ENCODE assay signal across 10 cellular contexts in the genomic region with DNA sequence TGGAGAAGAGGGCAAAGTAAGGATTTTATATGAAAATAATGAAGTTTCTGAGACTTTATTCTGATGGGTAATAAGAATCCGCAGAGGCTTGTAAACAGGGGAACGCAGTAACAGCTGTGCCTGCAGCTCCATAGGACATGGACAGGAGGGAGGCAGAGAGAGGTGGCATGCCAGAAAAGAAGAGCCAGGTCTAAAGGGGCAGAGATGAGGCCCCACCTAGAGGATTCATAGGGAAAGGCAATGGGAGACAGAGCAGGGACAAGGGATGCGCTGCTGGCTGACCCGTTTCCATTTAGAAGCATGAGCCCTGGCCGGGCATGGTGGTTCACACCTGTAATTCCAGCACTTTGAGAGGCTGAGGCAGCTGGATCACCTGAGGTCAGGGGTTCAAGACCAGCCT.
DNase-seq lines count a peak whose midpoint lies in the region; ATAC-seq and TF ChIP-seq lines count a peak whose summit lies in the region.
"Had no signal": no experiment of that assay in that cellular context is flagged by ENCODE, and none has a peak within 500 bp of the region (broad histone marks: within the 10 kb centered on the region; RNA-seq: fewer than 3 reads in every experiment).

No MANE protein-coding gene starts in this region.

- POLR2A ChIA-PET in PC-3 (lab: Charles Lee; ENCODE audit: unreplicated experiment) = no interaction called here
- POLR2A ChIA-PET in activated CD4-positive, alpha-beta T cell treated with anti-CD3 and anti-CD28 coated beads, Interleukin-2, amount 10 ng/mL, durations not matched to agents 7 days and 5 days (lab: Charles Lee) = no interaction called here
- POLR2A ChIA-PET in CD4-positive, alpha-beta T cell (lab: Charles Lee) = no interaction called here

- no peaks in the 10 kb centered on the region for H3F3A ChIP-seq in PC-3 (ENCODE audit: low read length, unreplicated experiment)

- BruUV-seq in PC-3 (replicated peaks; lab: Mats Ljungman, UMichigan) = no TSS peak

- CTCF ChIA-PET in PC-3 (lab: Charles Lee) = interaction anchor here (0.5 to 0.8 kb wide), 5 partner anchors 19 to 468 kb away, joined by 3 to 5 read pairs (median 3); no protein-coding TSS in a partner anchor
- CTCF ChIA-PET in activated CD4-positive, alpha-beta T cell treated with anti-CD3 and anti-CD28 coated beads, Interleukin-2, amount 10 ng/mL, durations not matched to agents 7 days and 5 days (lab: Charles Lee) = no interaction called here
- CTCF ChIA-PET in CD4-positive, alpha-beta T cell (lab: Charles Lee) = no interaction called here

- ATAC-seq in Right ventricle myocardium superior (ENCODE audit: poor library complexity) (peak; percentile 55), PC-3 (peak; percentile 98), foreskin keratinocyte (peak; percentile 42), upper lobe of right lung (peak; percentile 39), GM18858 (IDR thresholded peaks at IDR 0.05; ENCODE audit: unreplicated experiment) (no peak)
- ATAC-seq in CD4-positive, alpha-beta T cell (ENCODE audit: poor library complexity) = no peak

- H3K27me3 Mint-ChIP-seq in activated CD4-positive, alpha-beta T cell treated with anti-CD3 and anti-CD28 coated beads, Interleukin-2, amount 10 ng/mL, durations not matched to agents 7 days and 5 days = no peaks in the 10 kb centered on the region
- peaks cover 36% of the 10 kb centered on the region for H3K27me3 Mint-ChIP-seq in CD4-positive, alpha-beta T cell

- no peaks in the 10 kb centered on the region for H3K9me3 ChIP-seq in PC-3 (ENCODE audit: low read length)
- H3K9me3 ChIP-seq in upper lobe of right lung = no peaks in the 10 kb centered on the region
- H3K9me3 ChIP-seq in CD4-positive, alpha-beta T cell (ENCODE audit: control insufficient read depth, low read length) = peaks cover 7% of the 10 kb centered on the region

- H3K27ac ChIP-seq in PC-3 (ENCODE audit: low read length) (no peak overlapping the region), foreskin keratinocyte (no peak overlapping the region), upper lobe of right lung (no peak overlapping the region)
- no peak overlapping the region for H3K27ac ChIP-seq in CD4-positive, alpha-beta T cell (ENCODE audit: low read depth, low read length)
- H3K27ac ChIP-seq: BLaER1 treated with 17β-estradiol and CSF1 and Interleukin-3, amounts not matched to agents 10 nM and 100 nM had no signal

- no peak overlapping the region for H3K4me3 Mint-ChIP-seq in activated CD4-positive, alpha-beta T cell treated with anti-CD3 and anti-CD28 coated beads, Interleukin-2, amount 10 ng/mL, durations not matched to agents 7 days and 5 days
- H3K4me3 Mint-ChIP-seq in CD4-positive, alpha-beta T cell = no peak overlapping the region

- no peaks in the 10 kb centered on the region for H4K20me1 ChIP-seq in PC-3 (ENCODE audit: low read length)
- H4K20me1 ChIP-seq: BLaER1 treated with 17β-estradiol and CSF1 and Interleukin-3, amounts not matched to agents 10 nM and 100 nM had no signal

- H3K27ac Mint-ChIP-seq in activated CD4-positive, alpha-beta T cell treated with anti-CD3 and anti-CD28 coated beads, Interleukin-2, amount 10 ng/mL, durations not matched to agents 7 days and 5 days = no peak overlapping the region
- no peak overlapping the region for H3K27ac Mint-ChIP-seq in CD4-positive, alpha-beta T cell

- 0 out of 2 replicates have a peak, but pooled peaks cover 8% of the 10 kb centered on the region for H3K4me1 ChIP-seq in PC-3 (ENCODE audit: insufficient read depth, low read length)
- H3K4me1 ChIP-seq in foreskin keratinocyte = no peaks in the 10 kb centered on the region
- H3K4me1 ChIP-seq in upper lobe of right lung = no peaks in the 10 kb centered on the region

- H3K4me1 Mint-ChIP-seq in activated CD4-positive, alpha-beta T cell treated with anti-CD3 and anti-CD28 coated beads, Interleukin-2, amount 10 ng/mL, durations not matched to agents 7 days and 5 days = no peaks in the 10 kb centered on the region
- H3K4me1 Mint-ChIP-seq in CD4-positive, alpha-beta T cell (ENCODE audit: low read depth) = no peaks in the 10 kb centered on the region

- no peak overlapping the region for H3K4me2 ChIP-seq in PC-3 (ENCODE audit: low read length)
- H3K4me2 ChIP-seq: BLaER1 treated with 17β-estradiol and CSF1 and Interleukin-3, amounts not matched to agents 10 nM and 100 nM had no signal

- no peak overlapping the region for H3K4me3 ChIP-seq in PC-3 (ENCODE audit: low read length)
- H3K4me3 ChIP-seq in upper lobe of right lung = no peak overlapping the region
- H3K4me3 ChIP-seq: BLaER1 treated with 17β-estradiol and CSF1 and Interleukin-3, amounts not matched to agents 10 nM and 100 nM had no signal

- no peaks in the 10 kb centered on the region for H3K36me3 Mint-ChIP-seq in activated CD4-positive, alpha-beta T cell treated with anti-CD3 and anti-CD28 coated beads, Interleukin-2, amount 10 ng/mL, durations not matched to agents 7 days and 5 days (ENCODE audit: low read depth)
- H3K36me3 Mint-ChIP-seq in CD4-positive, alpha-beta T cell (ENCODE audit: low read depth) = no peaks in the 10 kb centered on the region

- H3K79me2 ChIP-seq in PC-3 (ENCODE audit: low read length) = no peaks in the 10 kb centered on the region

- intact Hi-C loops in Right ventricle myocardium superior (cut with DNase I) = no loop called here
- intact Hi-C loops in cardiac septum (cut with DNase I) = no loop called here
- intact Hi-C loops in PC-3 (cut with micrococcal nuclease) = loop anchor here (5.0 to 10.0 kb wide), 2 partner anchors 359 to 651 kb away; no protein-coding TSS in a partner anchor
- intact Hi-C loops in upper lobe of right lung (cut with DNase I) = no loop called here
- intact Hi-C loops in CD4-positive, alpha-beta T cell (cut with DNase I, micrococcal nuclease) = no loop called here

- no peaks in the 10 kb centered on the region for H3K9me2 ChIP-seq in PC-3 (replicated peaks; ENCODE audit: low read length)

- H3K27me3 ChIP-seq in PC-3 (ENCODE audit: low read length) (no peaks in the 10 kb centered on the region), foreskin keratinocyte (no peaks in the 10 kb centered on the region), upper lobe of right lung (no peaks in the 10 kb centered on the region)
- no peaks in the 10 kb centered on the region for H3K27me3 ChIP-seq in CD4-positive, alpha-beta T cell (ENCODE audit: control insufficient read depth, insufficient read depth, low read length)
- H3K27me3 ChIP-seq: BLaER1 treated with 17β-estradiol and CSF1 and Interleukin-3, amounts not matched to agents 10 nM and 100 nM had no signal

- DNase-seq in Right ventricle myocardium superior (no peak), cardiac septum (ENCODE audit: low spot score) (no peak), PC-3 (peak; percentile 50), foreskin keratinocyte (no peak), upper lobe of right lung (no peak)
- no peak for DNase-seq in activated CD4-positive, alpha-beta T cell treated with anti-CD3 and anti-CD28 coated beads, Interleukin-2, amount 10 ng/mL, durations not matched to agents 7 days and 5 days
- no peak for DNase-seq in CD4-positive, alpha-beta T cell
- DNase-seq: NCI-H2029 had no signal

- no peak overlapping the region for H2AFZ ChIP-seq in PC-3 (ENCODE audit: low read length)

- H3K9me3 Mint-ChIP-seq in activated CD4-positive, alpha-beta T cell treated with anti-CD3 and anti-CD28 coated beads, Interleukin-2, amount 10 ng/mL, durations not matched to agents 7 days and 5 days = peaks cover 13% of the 10 kb centered on the region
- H3K9me3 Mint-ChIP-seq in CD4-positive, alpha-beta T cell = peaks cover 5% of the 10 kb centered on the region

- TF ChIP-seq CTCF in PC-3 (conservative IDR thresholded peaks at IDR 0.05; ENCODE audit: low read depth, low read length) (peak; percentile 58), foreskin keratinocyte (conservative IDR thresholded peaks at IDR 0.05) (peak; percentile 50), upper lobe of right lung (IDR thresholded peaks at IDR 0.05) (no peak)
- no peak for TF ChIP-seq CTCF in CD4-positive, alpha-beta T cell (IDR thresholded peaks at IDR 0.05)

- H3K9ac ChIP-seq in PC-3 (ENCODE audit: low read length) = no peak overlapping the region
- H3K9ac ChIP-seq: BLaER1 treated with 17β-estradiol and CSF1 and Interleukin-3, amounts not matched to agents 10 nM and 100 nM had no signal

- no peaks in the 10 kb centered on the region for H3K36me3 ChIP-seq in PC-3 (ENCODE audit: low read depth, low read length)
- H3K36me3 ChIP-seq in upper lobe of right lung = no peaks in the 10 kb centered on the region
- H3K36me3 ChIP-seq: BLaER1 treated with 17β-estradiol and CSF1 and Interleukin-3, amounts not matched to agents 10 nM and 100 nM had no signal

Comparison
In these comparisons a context has a peak if more than half of its experiments do, and no peak if none do; other contexts are left out.
1. ATAC-seq: peak in Right ventricle myocardium superior (single experiment), PC-3 (single experiment), foreskin keratinocyte (single experiment) and upper lobe of right lung (single experiment); none in GM18858 (single experiment) and CD4-positive, alpha-beta T cell (single experiment).
2. CTCF ChIP-seq: peak in PC-3 (single experiment) and foreskin keratinocyte (single experiment); none in upper lobe of right lung (single experiment) and CD4-positive, alpha-beta T cell (single experiment).